11 cellular contexts compared by ENCODE assay signal in genomic region chr2:12884713-12885282, GRCh38.
DNase-seq lines count a peak whose midpoint lies in the region; ATAC-seq, FAIRE-seq and TF ChIP-seq lines count a peak whose summit lies in the region.
"Had no signal": no experiment of that assay in that cellular context is flagged by ENCODE, and none has a peak within 500 bp of the region (broad histone marks: within the 10 kb centered on the region; RNA-seq: fewer than 3 reads in every experiment).

No MANE protein-coding gene starts in this region.

- TF ChIP-seq CTCF in gastroesophageal sphincter (IDR thresholded peaks at IDR 0.05) = no peak
- TF ChIP-seq CTCF in D721Med (IDR thresholded peaks at IDR 0.05; ENCODE audit: insufficient read depth, missing control alignments) = no peak

- peaks cover 3% of the 10 kb centered on the region for H3K27me3 Mint-ChIP-seq in activated T-helper 1 cell treated with anti-CD3 and anti-CD28 coated beads, Interleukin-12 subunit alpha, Interleukin-12 subunit beta, Interleukin-2, Interleukin-4 antibody, amounts not matched to agents 30 ng/mL and 10 ng/mL and 1 ng/mL, durations not matched to agents 14 hours and 24 hours and 36 hours (ENCODE audit: insufficient read depth)

- H3K4me1 ChIP-seq in gastroesophageal sphincter = peaks cover 0 to 16% (median 3%) of the 10 kb centered on the region in 3 donors

- no peak overlapping the region for H3K4me3 Mint-ChIP-seq in activated T-helper 1 cell treated with anti-CD3 and anti-CD28 coated beads, Interleukin-12 subunit alpha, Interleukin-12 subunit beta, Interleukin-2, Interleukin-4 antibody, amounts not matched to agents 30 ng/mL and 10 ng/mL and 1 ng/mL, durations not matched to agents 14 hours and 24 hours and 36 hours
- H3K4me3 Mint-ChIP-seq: stimulated activated naive B cell treated with anti-CD40 and anti-IgM and Interleukin-4, amounts not matched to agents 10 μg/mL and 1 μg/mL and 100 μg/mL, for 72 hours had no signal

- intact Hi-C loops in posterior vena cava (cut with DNase I) = no loop called here
- intact Hi-C loops in activated T-helper 1 cell treated with anti-CD3 and anti-CD28 coated beads, Interleukin-12 subunit alpha, Interleukin-12 subunit beta, Interleukin-2, Interleukin-4 antibody, amounts not matched to agents 30 ng/mL and 10 ng/mL and 1 ng/mL, durations not matched to agents 14 hours and 24 hours and 36 hours (cut with micrococcal nuclease) = no loop called here

- 58 to 59% methylated on average over 6 to 7 of the region's 7 CpGs for WGBS in gastroesophageal sphincter (ENCODE audit: low coverage in 1 of 2), 2 donors

- H3K27ac ChIP-seq in gastroesophageal sphincter = no peak overlapping the region

- H3K9me3 Mint-ChIP-seq in activated T-helper 1 cell treated with anti-CD3 and anti-CD28 coated beads, Interleukin-12 subunit alpha, Interleukin-12 subunit beta, Interleukin-2, Interleukin-4 antibody, amounts not matched to agents 30 ng/mL and 10 ng/mL and 1 ng/mL, durations not matched to agents 14 hours and 24 hours and 36 hours = no peaks in the 10 kb centered on the region
- H3K9me3 Mint-ChIP-seq: stimulated activated naive B cell treated with anti-CD40 and anti-IgM and Interleukin-4, amounts not matched to agents 10 μg/mL and 1 μg/mL and 100 μg/mL, for 72 hours had no signal

- no peak for TF ChIP-seq EP300 in gastroesophageal sphincter (IDR thresholded peaks at IDR 0.05)

- FAIRE-seq in D721Med (lab: Jason Lieb, UNC) = no peak

- in situ Hi-C loops in SK-MEL-5 (cut with HindIII; ENCODE audit: low pct_unique_long_range_greater_than_20kb, low sequenced_read_pairs) = no loop called here

- no peaks in the 10 kb centered on the region for H3K9me3 ChIP-seq in gastroesophageal sphincter

- peak; percentile 73 for ATAC-seq in gastroesophageal sphincter
- ATAC-seq: stimulated activated naive B cell treated with anti-CD40 and anti-IgM and Interleukin-4, amounts not matched to agents 10 μg/mL and 1 μg/mL and 100 μg/mL, for 72 hours had no signal

- DNase-seq in EL (peak; percentile 83), SK-MEL-5 (ENCODE audit: low read depth, low spot score) (peak; percentile 9), posterior vena cava (ENCODE audit: low spot score) (peak; percentile 83), SIG-M5 (lab: John Stamatoyannopoulos, UW) (no peak), D721Med (ENCODE audit: insufficient read length, low spot score) (no peak), NCI-H2227 (lab: John Stamatoyannopoulos, UW; ENCODE audit: unreplicated experiment) (no peak)
- DNase-seq in activated T-helper 1 cell treated with anti-CD3 and anti-CD28 coated beads, Interleukin-12 subunit alpha, Interleukin-12 subunit beta, Interleukin-2, Interleukin-4 antibody, amounts not matched to agents 30 ng/mL and 10 ng/mL and 1 ng/mL, durations not matched to agents 14 hours and 24 hours and 36 hours (ENCODE audit: low spot score) = no peak
- DNase-seq: DMS153; NCI-H2029 treated with DMSO at 0.1 percent for 48 hours; stimulated activated naive B cell treated with anti-CD40 and anti-IgM and Interleukin-4, amounts not matched to agents 10 μg/mL and 1 μg/mL and 100 μg/mL, for 72 hours had no signal

- no peaks in the 10 kb centered on the region for H3K36me3 Mint-ChIP-seq in activated T-helper 1 cell treated with anti-CD3 and anti-CD28 coated beads, Interleukin-12 subunit alpha, Interleukin-12 subunit beta, Interleukin-2, Interleukin-4 antibody, amounts not matched to agents 30 ng/mL and 10 ng/mL and 1 ng/mL, durations not matched to agents 14 hours and 24 hours and 36 hours (ENCODE audit: low read depth)
- H3K36me3 Mint-ChIP-seq: stimulated activated naive B cell treated with anti-CD40 and anti-IgM and Interleukin-4, amounts not matched to agents 10 μg/mL and 1 μg/mL and 100 μg/mL, for 72 hours had no signal

- H3K4me1 Mint-ChIP-seq in activated T-helper 1 cell treated with anti-CD3 and anti-CD28 coated beads, Interleukin-12 subunit alpha, Interleukin-12 subunit beta, Interleukin-2, Interleukin-4 antibody, amounts not matched to agents 30 ng/mL and 10 ng/mL and 1 ng/mL, durations not matched to agents 14 hours and 24 hours and 36 hours (ENCODE audit: low read depth) = no peaks in the 10 kb centered on the region
- H3K4me1 Mint-ChIP-seq: stimulated activated naive B cell treated with anti-CD40 and anti-IgM and Interleukin-4, amounts not matched to agents 10 μg/mL and 1 μg/mL and 100 μg/mL, for 72 hours had no signal

- H3K4me3 ChIP-seq in gastroesophageal sphincter = no peak overlapping the region

- H3K27me3 ChIP-seq in gastroesophageal sphincter = no peaks in the 10 kb centered on the region

- no peak overlapping the region for H3K27ac Mint-ChIP-seq in activated T-helper 1 cell treated with anti-CD3 and anti-CD28 coated beads, Interleukin-12 subunit alpha, Interleukin-12 subunit beta, Interleukin-2, Interleukin-4 antibody, amounts not matched to agents 30 ng/mL and 10 ng/mL and 1 ng/mL, durations not matched to agents 14 hours and 24 hours and 36 hours
- H3K27ac Mint-ChIP-seq: stimulated activated naive B cell treated with anti-CD40 and anti-IgM and Interleukin-4, amounts not matched to agents 10 μg/mL and 1 μg/mL and 100 μg/mL, for 72 hours had no signal

- no peaks in the 10 kb centered on the region for H3K36me3 ChIP-seq in gastroesophageal sphincter

- no peak for TF ChIP-seq POLR2A in gastroesophageal sphincter (IDR thresholded peaks at IDR 0.05)

Comparison
In these comparisons a context has a peak if more than half of its experiments do, and no peak if none do; other contexts are left out.
1. DNase-seq: peak in EL (single experiment), SK-MEL-5 (single experiment) and posterior vena cava (single experiment); none in SIG-M5 (single experiment), D721Med (single experiment), NCI-H2227 (single experiment) and activated T-helper 1 cell treated with anti-CD3 and anti-CD28 coated beads, Interleukin-12 subunit alpha, Interleukin-12 subunit beta, Interleukin-2, Interleukin-4 antibody, amounts not matched to agents 30 ng/mL and 10 ng/mL and 1 ng/mL, durations not matched to agents 14 hours and 24 hours and 36 hours (single experiment).